ENCODE assay signal across 13 cellular contexts in genomic region chr6:42387336-42387735, GRCh38.
DNase-seq lines count a peak whose midpoint lies in the region; ATAC-seq and TF ChIP-seq lines count a peak whose summit lies in the region.
"Had no signal": no experiment of that assay in that cellular context is flagged by ENCODE, and none has a peak within 500 bp of the region (broad histone marks: within the 10 kb centered on the region; RNA-seq: fewer than 3 reads in every experiment).

No MANE protein-coding gene starts in this region.

- H3K36me3 ChIP-seq in right lobe of liver = no peaks in the 10 kb centered on the region
- H3K36me3 ChIP-seq: left lung, upper lobe of left lung had no signal

- no peak for DNase-seq in activated CD4-positive, CD25-positive, alpha-beta regulatory T cell treated with anti-CD3 and anti-CD28 coated beads, Interleukin-2, amount 50 U/mL, for 72 hours
- peak in 30 of 34 experiments; percentile 28 to 74 (median 46) for DNase-seq in T-cell
- DNase-seq in stimulated activated CD4-positive, alpha-beta T cell treated with anti-CD3 and anti-CD28 coated beads, Interleukin-4, amount 100 ng/mL, for 24 hours = peak; percentile 58
- no peak for DNase-seq in NCI-H345 treated with DMSO at 0.1 percent for 48 hours (lab: John Stamatoyannopoulos, UW; ENCODE audit: unreplicated experiment)
- no peak for DNase-seq in DMS 273 treated with DMSO at 0.1 percent for 48 hours (lab: John Stamatoyannopoulos, UW)
- DNase-seq in right lobe of liver = no peak
- DNase-seq: foreskin melanocyte, left lung, NCI-H2227 treated with DMSO at 0.1 percent for 48 hours, SIG-M5, upper lobe of left lung had no signal

- intact Hi-C loops in right lobe of liver (cut with DNase I) = no loop called here

- H3K9me3 Mint-ChIP-seq in T-cell = no peaks in the 10 kb centered on the region
- H3K9me3 Mint-ChIP-seq in activated naive CD8-positive, alpha-beta T cell (ENCODE audit: low read depth) = no peaks in the 10 kb centered on the region

- H3K27ac Mint-ChIP-seq in T-cell = peak overlapping the region; percentile 84 to 99
- H3K27ac Mint-ChIP-seq in activated naive CD8-positive, alpha-beta T cell = peak overlapping the region; percentile 99

- H3K27me3 ChIP-seq in right lobe of liver = no peaks in the 10 kb centered on the region
- H3K27me3 ChIP-seq: left lung, upper lobe of left lung had no signal

- no peaks in the 10 kb centered on the region for H3K27me3 Mint-ChIP-seq in T-cell
- H3K27me3 Mint-ChIP-seq in activated naive CD8-positive, alpha-beta T cell = no peaks in the 10 kb centered on the region

- H3K4me1 ChIP-seq in right lobe of liver = no peaks in the 10 kb centered on the region

- H3K4me3 Mint-ChIP-seq in T-cell = peak overlapping the region; percentile 31 to 53 (median 48)
- peak overlapping the region; percentile 59 for H3K4me3 Mint-ChIP-seq in activated naive CD8-positive, alpha-beta T cell

- POLR2A ChIA-PET in T-cell (lab: Charles Lee) = no interaction called here

- CTCF ChIA-PET in T-cell (lab: Charles Lee) = interaction anchor here in 1 of 2 donors (0.7 to 1.2 kb wide), 2 partner anchors 13 to 38 kb away, joined by 3 read pairs; no protein-coding TSS in a partner anchor

- H3K27ac ChIP-seq in right lobe of liver = no peak overlapping the region

- TF ChIP-seq CTCF in right lobe of liver (IDR thresholded peaks at IDR 0.05) = no peak

- no peak for TF ChIP-seq POLR2A in right lobe of liver (IDR thresholded peaks at IDR 0.05)

- no peak overlapping the region for H3K4me3 ChIP-seq in right lobe of liver
- H3K4me3 ChIP-seq: left lung, upper lobe of left lung had no signal

- no peaks in the 10 kb centered on the region for H3K9me3 ChIP-seq in right lobe of liver
- H3K9me3 ChIP-seq: left lung, upper lobe of left lung had no signal

- H3K4me1 Mint-ChIP-seq in T-cell = peaks cover 86 to 95% (median 88%) of the 10 kb centered on the region in 3 donors
- peaks cover 90% of the 10 kb centered on the region for H3K4me1 Mint-ChIP-seq in activated naive CD8-positive, alpha-beta T cell (ENCODE audit: low read depth)

- peaks cover 8% of the 10 kb centered on the region for H3K36me3 Mint-ChIP-seq in T-cell
- no peaks in the 10 kb centered on the region for H3K36me3 Mint-ChIP-seq in activated naive CD8-positive, alpha-beta T cell

- 53% methylated on average over 4 of the region's 4 CpGs for WGBS in right lobe of liver (ENCODE audit: insufficient coverage, low coverage, low lambda C conversion rate, missing lambda C conversion rate)

- ATAC-seq in activated CD4-positive, CD25-positive, alpha-beta regulatory T cell treated with anti-CD3 and anti-CD28 coated beads, Interleukin-2, amount 50 U/mL, for 24 hours = peak; percentile 33 to 41
- peak; percentile 39 to 70 (median 53) for ATAC-seq in T-cell (replicated peaks in 1 of 4)
- ATAC-seq in right lobe of liver = no peak
- ATAC-seq: left lung had no signal

Comparison
In these comparisons a context has a peak if more than half of its experiments do, and no peak if none do; other contexts are left out.
1. ATAC-seq: peak in activated CD4-positive, CD25-positive, alpha-beta regulatory T cell treated with anti-CD3 and anti-CD28 coated beads, Interleukin-2, amount 50 U/mL, for 24 hours (2 of 2) and T-cell (4 of 4); none in right lobe of liver (0 of 4).
2. DNase-seq: peak in T-cell (30 of 34) and stimulated activated CD4-positive, alpha-beta T cell treated with anti-CD3 and anti-CD28 coated beads, Interleukin-4, amount 100 ng/mL, for 24 hours (single experiment); none in activated CD4-positive, CD25-positive, alpha-beta regulatory T cell treated with anti-CD3 and anti-CD28 coated beads, Interleukin-2, amount 50 U/mL, for 72 hours (single experiment), NCI-H345 treated with DMSO at 0.1 percent for 48 hours (single experiment), DMS 273 treated with DMSO at 0.1 percent for 48 hours (single experiment) and right lobe of liver (0 of 3).